ENCODE assay signal across 1 cellular context in the genomic region with DNA sequence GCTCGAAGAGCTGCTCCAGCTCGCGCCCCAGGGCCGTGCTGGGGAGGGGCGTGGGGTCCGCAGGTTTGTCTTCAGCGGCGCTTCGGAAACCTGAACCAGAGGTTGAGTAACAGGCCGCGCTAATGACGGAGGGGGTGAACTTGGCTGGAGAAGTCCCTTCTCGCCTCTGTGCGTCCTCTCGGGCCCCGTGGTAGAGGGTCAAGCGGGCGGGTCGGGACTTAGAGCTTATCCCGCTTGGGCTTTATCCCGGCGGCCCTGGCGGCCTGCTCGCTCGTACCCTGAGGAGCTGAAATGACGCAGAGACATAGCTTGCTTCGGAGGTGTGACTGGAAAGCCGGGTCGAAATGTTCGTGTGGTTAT.
TF ChIP-seq lines count a peak whose summit lies in the region.

No MANE protein-coding gene starts in this region.

TF ChIP-seq in GM23338, 12 proteins besides CTCF, POLR2A, EP300 and RAD21 (continued from another document):
- TF ChIP-seq, protein P1, sequence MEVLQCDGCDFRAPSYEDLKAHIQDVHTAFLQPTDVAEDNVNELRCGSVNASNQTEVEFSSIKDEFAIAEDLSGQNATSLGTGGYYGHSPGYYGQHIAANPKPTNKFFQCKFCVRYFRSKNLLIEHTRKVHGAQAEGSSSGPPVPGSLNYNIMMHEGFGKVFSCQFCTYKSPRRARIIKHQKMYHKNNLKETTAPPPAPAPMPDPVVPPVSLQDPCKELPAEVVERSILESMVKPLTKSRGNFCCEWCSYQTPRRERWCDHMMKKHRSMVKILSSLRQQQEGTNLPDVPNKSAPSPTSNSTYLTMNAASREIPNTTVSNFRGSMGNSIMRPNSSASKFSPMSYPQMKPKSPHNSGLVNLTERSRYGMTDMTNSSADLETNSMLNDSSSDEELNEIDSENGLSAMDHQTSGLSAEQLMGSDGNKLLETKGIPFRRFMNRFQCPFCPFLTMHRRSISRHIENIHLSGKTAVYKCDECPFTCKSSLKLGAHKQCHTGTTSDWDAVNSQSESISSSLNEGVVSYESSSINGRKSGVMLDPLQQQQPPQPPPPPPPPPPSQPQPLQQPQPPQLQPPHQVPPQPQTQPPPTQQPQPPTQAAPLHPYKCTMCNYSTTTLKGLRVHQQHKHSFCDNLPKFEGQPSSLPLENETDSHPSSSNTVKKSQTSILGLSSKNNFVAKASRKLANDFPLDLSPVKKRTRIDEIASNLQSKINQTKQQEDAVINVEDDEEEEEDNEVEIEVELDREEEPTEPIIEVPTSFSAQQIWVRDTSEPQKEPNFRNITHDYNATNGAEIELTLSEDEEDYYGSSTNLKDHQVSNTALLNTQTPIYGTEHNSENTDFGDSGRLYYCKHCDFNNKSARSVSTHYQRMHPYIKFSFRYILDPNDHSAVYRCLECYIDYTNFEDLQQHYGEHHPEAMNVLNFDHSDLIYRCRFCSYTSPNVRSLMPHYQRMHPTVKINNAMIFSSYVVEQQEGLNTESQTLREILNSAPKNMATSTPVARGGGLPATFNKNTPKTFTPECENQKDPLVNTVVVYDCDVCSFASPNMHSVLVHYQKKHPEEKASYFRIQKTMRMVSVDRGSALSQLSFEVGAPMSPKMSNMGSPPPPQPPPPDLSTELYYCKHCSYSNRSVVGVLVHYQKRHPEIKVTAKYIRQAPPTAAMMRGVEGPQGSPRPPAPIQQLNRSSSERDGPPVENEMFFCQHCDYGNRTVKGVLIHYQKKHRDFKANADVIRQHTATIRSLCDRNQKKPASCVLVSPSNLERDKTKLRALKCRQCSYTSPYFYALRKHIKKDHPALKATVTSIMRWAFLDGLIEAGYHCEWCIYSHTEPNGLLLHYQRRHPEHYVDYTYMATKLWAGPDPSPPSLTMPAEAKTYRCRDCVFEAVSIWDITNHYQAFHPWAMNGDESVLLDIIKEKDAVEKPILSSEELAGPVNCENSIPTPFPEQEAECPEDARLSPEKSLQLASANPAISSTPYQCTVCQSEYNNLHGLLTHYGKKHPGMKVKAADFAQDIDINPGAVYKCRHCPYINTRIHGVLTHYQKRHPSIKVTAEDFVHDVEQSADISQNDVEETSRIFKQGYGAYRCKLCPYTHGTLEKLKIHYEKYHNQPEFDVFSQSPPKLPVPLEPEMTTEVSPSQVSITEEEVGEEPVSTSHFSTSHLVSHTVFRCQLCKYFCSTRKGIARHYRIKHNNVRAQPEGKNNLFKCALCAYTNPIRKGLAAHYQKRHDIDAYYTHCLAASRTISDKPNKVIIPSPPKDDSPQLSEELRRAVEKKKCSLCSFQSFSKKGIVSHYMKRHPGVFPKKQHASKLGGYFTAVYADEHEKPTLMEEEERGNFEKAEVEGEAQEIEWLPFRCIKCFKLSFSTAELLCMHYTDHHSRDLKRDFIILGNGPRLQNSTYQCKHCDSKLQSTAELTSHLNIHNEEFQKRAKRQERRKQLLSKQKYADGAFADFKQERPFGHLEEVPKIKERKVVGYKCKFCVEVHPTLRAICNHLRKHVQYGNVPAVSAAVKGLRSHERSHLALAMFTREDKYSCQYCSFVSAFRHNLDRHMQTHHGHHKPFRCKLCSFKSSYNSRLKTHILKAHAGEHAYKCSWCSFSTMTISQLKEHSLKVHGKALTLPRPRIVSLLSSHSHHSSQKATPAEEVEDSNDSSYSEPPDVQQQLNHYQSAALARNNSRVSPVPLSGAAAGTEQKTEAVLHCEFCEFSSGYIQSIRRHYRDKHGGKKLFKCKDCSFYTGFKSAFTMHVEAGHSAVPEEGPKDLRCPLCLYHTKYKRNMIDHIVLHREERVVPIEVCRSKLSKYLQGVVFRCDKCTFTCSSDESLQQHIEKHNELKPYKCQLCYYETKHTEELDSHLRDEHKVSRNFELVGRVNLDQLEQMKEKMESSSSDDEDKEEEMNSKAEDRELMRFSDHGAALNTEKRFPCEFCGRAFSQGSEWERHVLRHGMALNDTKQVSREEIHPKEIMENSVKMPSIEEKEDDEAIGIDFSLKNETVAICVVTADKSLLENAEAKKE (CRISPR knock-in tag; IDR thresholded peaks at IDR 0.05), result no peak
- TF ChIP-seq POLR2AphosphoS5 (IDR thresholded peaks at IDR 0.05; ENCODE audit: low read depth) (no peak), EZH2phosphoT487 (IDR thresholded peaks at IDR 0.05; ENCODE audit: unreplicated experiment) (no peak), CREB1 (CRISPR knock-in tag; IDR thresholded peaks at IDR 0.05; ENCODE audit: low read depth) (no peak), JUNB (IDR thresholded peaks at IDR 0.05; ENCODE audit: unreplicated experiment) (no peak), STAT1 (IDR thresholded peaks at IDR 0.05; ENCODE audit: unreplicated experiment) (no peak), ZNF331 (CRISPR knock-in tag; IDR thresholded peaks at IDR 0.05; ENCODE audit: low read depth) (no peak)
- TF ChIP-seq, protein P2, sequence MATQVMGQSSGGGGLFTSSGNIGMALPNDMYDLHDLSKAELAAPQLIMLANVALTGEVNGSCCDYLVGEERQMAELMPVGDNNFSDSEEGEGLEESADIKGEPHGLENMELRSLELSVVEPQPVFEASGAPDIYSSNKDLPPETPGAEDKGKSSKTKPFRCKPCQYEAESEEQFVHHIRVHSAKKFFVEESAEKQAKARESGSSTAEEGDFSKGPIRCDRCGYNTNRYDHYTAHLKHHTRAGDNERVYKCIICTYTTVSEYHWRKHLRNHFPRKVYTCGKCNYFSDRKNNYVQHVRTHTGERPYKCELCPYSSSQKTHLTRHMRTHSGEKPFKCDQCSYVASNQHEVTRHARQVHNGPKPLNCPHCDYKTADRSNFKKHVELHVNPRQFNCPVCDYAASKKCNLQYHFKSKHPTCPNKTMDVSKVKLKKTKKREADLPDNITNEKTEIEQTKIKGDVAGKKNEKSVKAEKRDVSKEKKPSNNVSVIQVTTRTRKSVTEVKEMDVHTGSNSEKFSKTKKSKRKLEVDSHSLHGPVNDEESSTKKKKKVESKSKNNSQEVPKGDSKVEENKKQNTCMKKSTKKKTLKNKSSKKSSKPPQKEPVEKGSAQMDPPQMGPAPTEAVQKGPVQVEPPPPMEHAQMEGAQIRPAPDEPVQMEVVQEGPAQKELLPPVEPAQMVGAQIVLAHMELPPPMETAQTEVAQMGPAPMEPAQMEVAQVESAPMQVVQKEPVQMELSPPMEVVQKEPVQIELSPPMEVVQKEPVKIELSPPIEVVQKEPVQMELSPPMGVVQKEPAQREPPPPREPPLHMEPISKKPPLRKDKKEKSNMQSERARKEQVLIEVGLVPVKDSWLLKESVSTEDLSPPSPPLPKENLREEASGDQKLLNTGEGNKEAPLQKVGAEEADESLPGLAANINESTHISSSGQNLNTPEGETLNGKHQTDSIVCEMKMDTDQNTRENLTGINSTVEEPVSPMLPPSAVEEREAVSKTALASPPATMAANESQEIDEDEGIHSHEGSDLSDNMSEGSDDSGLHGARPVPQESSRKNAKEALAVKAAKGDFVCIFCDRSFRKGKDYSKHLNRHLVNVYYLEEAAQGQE (IDR thresholded peaks at IDR 0.05; ENCODE audit: unreplicated experiment), result no peak
- TF ChIP-seq, protein P3, sequence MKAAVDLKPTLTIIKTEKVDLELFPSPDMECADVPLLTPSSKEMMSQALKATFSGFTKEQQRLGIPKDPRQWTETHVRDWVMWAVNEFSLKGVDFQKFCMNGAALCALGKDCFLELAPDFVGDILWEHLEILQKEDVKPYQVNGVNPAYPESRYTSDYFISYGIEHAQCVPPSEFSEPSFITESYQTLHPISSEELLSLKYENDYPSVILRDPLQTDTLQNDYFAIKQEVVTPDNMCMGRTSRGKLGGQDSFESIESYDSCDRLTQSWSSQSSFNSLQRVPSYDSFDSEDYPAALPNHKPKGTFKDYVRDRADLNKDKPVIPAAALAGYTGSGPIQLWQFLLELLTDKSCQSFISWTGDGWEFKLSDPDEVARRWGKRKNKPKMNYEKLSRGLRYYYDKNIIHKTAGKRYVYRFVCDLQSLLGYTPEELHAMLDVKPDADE (IDR thresholded peaks at IDR 0.05), result no peak
